ENCODE assay signal across 1 cellular context in genomic region chr20:17956099-17956685, GRCh38.
TF ChIP-seq lines count a peak whose summit lies in the region.

No MANE protein-coding gene starts in this region.

TF ChIP-seq in GM12878, 131 proteins besides CTCF, POLR2A, EP300 and RAD21 (continued from another document):
- TF ChIP-seq RUNX3 (IDR thresholded peaks at IDR 0.05; ENCODE audit: low read length) (peak; percentile 93), ZNF24 (IDR thresholded peaks at IDR 0.05) (peak; percentile 46; the same call in 1 of the 2 replicates), IRF4 (IDR thresholded peaks at IDR 0.05; ENCODE audit: low read depth, low read length) (no peak), SUZ12 (IDR thresholded peaks at IDR 0.05; ENCODE audit: unreplicated experiment) (no peak), MAX (IDR thresholded peaks at IDR 0.05; ENCODE audit: low read depth, low read length) (no peak), PML (IDR thresholded peaks at IDR 0.05; ENCODE audit: low read length) (0 out of 2 replicates have a peak, but pooled peaks have one; percentile 35), TARDBP (IDR thresholded peaks at IDR 0.05; ENCODE audit: borderline replicate concordance) (no peak), KDM1A (IDR thresholded peaks at IDR 0.05; ENCODE audit: borderline replicate concordance) (no peak), ATF2 (IDR thresholded peaks at IDR 0.05; ENCODE audit: low read length) (peak; percentile 82), HDGF (IDR thresholded peaks at IDR 0.05) (0 out of 2 replicates have a peak, but pooled peaks have one; percentile 27), BMI1 (IDR thresholded peaks at IDR 0.05; ENCODE audit: borderline replicate concordance) (no peak), NR2F1 (conservative IDR thresholded peaks at IDR 0.05) (peak; percentile 48; the same call in 1 of the 2 replicates), MEF2B (IDR thresholded peaks at IDR 0.05; ENCODE audit: partially characterized antibody, poor library complexity, severe bottlenecking) (peak; percentile 32), USF2 (IDR thresholded peaks at IDR 0.05; ENCODE audit: borderline replicate concordance, low read depth, low read length) (no peak), CREM (IDR thresholded peaks at IDR 0.05; ENCODE audit: low read depth) (peak; percentile 65; the same call in 1 of the 2 replicates), WRNIP1 (IDR thresholded peaks at IDR 0.05; ENCODE audit: borderline replicate concordance, low read depth, low read length) (no peak), POU2F2 (IDR thresholded peaks at IDR 0.05; ENCODE audit: borderline replicate concordance, low read depth, low read length) (no peak), IRF3 (IDR thresholded peaks at IDR 0.05) (no peak), BACH1 (IDR thresholded peaks at IDR 0.05; ENCODE audit: borderline replicate concordance) (no peak), TCF7 (IDR thresholded peaks at IDR 0.05; ENCODE audit: borderline replicate concordance) (peak; percentile 98), PAX8 (IDR thresholded peaks at IDR 0.05) (no peak), MYC (IDR thresholded peaks at IDR 0.05; ENCODE audit: insufficient read depth, insufficient read length, insufficient replicate concordance, low read length, severe bottlenecking) (no peak), CREB1 (IDR thresholded peaks at IDR 0.05; ENCODE audit: low read depth) (peak; percentile 28; the same call in 1 of the 2 replicates), FOXM1 (IDR thresholded peaks at IDR 0.05; ENCODE audit: low read depth, low read length) (peak; percentile 84; the same call in 1 of the 2 replicates), GABPA (IDR thresholded peaks at IDR 0.05; ENCODE audit: low read depth) (0 out of 2 replicates have a peak, but pooled peaks have one; percentile 31), CBX3 (IDR thresholded peaks at IDR 0.05; ENCODE audit: borderline replicate concordance, low read depth) (no peak), ZNF622 (IDR thresholded peaks at IDR 0.05) (no peak), SREBF2 (IDR thresholded peaks at IDR 0.05; ENCODE audit: low read length) (no peak), SP1 (IDR thresholded peaks at IDR 0.05; ENCODE audit: low read depth, low read length) (no peak), TCF3 (IDR thresholded peaks at IDR 0.05; ENCODE audit: borderline replicate concordance, insufficient read depth, low read depth, low read length) (no peak), CBX5 (IDR thresholded peaks at IDR 0.05; ENCODE audit: low read depth) (no peak), ZBTB11 (CRISPR knock-in tag; IDR thresholded peaks at IDR 0.05) (no peak), IKZF2 (IDR thresholded peaks at IDR 0.05) (peak; percentile 81 to 85), EED (IDR thresholded peaks at IDR 0.05; ENCODE audit: low read depth) (peak; percentile 90), E2F4 (IDR thresholded peaks at IDR 0.05; ENCODE audit: low read depth, low read length) (no peak), NBN (IDR thresholded peaks at IDR 0.05) (no peak), MEF2A (IDR thresholded peaks at IDR 0.05; ENCODE audit: insufficient read depth, low read depth, low read length) (peak; percentile 82; the same call in 1 of the 2 replicates), HDAC6 (IDR thresholded peaks at IDR 0.05; ENCODE audit: unreplicated experiment) (no peak)
